Comparison of ENCODE assay signal across 1 cellular context in the genomic region with DNA sequence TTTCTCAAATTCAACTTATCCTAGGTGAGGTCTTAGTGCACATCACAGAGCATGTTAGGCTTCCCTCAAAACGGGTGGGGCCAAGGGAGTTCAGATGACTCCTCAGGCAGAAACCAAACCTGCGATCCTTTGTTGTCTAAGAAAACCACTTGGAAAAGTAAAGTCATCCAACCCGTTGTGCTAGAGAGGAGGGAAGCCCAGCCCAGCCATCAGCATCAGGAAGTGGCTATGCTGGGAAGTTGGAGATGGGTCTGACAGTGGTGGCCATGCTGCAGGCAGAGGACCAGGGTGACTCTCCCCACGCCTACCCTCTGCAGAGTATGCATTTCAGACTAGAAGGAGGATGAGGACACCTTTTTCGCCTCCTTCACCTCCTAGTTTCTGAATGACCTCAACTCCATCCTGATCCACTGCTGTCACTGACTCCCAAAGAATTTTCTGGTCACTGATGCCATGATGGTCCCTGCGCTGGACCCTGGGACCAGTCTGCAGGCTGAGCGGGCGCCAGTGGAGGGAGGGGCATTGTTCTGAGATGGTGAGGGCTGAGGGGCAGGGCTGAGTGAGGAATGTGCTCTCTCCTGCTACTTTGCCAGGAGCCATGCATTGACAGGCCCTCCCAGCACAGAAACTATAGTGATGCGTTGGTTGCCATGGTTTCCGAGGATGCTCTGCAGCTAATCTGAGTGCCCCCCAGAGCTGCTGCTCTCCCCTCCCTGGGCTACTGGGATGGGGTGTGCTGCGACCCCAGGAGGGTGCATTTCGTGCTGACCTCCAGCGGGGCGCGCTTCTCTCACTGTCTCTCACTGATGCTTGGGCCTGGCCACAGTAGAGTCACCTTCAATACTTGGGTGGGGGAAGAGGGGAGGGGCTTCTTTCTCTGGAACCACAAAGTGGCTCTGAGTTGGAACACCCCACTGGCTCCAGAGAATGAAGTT.
TF ChIP-seq lines count a peak whose summit lies in the region.

No MANE protein-coding gene starts in this region.

TF ChIP-seq in GM23338, 12 proteins besides CTCF, POLR2A, EP300 and RAD21 (continued from another document):
- TF ChIP-seq JUNB (IDR thresholded peaks at IDR 0.05; ENCODE audit: unreplicated experiment) (no peak), CREB1 (CRISPR knock-in tag; IDR thresholded peaks at IDR 0.05; ENCODE audit: low read depth) (no peak), STAT1 (IDR thresholded peaks at IDR 0.05; ENCODE audit: unreplicated experiment) (no peak), EZH2phosphoT487 (IDR thresholded peaks at IDR 0.05; ENCODE audit: unreplicated experiment) (no peak), NANOG (IDR thresholded peaks at IDR 0.05; ENCODE audit: borderline replicate concordance) (no peak), ZNF331 (CRISPR knock-in tag; IDR thresholded peaks at IDR 0.05; ENCODE audit: low read depth) (no peak)
- TF ChIP-seq, protein P1, sequence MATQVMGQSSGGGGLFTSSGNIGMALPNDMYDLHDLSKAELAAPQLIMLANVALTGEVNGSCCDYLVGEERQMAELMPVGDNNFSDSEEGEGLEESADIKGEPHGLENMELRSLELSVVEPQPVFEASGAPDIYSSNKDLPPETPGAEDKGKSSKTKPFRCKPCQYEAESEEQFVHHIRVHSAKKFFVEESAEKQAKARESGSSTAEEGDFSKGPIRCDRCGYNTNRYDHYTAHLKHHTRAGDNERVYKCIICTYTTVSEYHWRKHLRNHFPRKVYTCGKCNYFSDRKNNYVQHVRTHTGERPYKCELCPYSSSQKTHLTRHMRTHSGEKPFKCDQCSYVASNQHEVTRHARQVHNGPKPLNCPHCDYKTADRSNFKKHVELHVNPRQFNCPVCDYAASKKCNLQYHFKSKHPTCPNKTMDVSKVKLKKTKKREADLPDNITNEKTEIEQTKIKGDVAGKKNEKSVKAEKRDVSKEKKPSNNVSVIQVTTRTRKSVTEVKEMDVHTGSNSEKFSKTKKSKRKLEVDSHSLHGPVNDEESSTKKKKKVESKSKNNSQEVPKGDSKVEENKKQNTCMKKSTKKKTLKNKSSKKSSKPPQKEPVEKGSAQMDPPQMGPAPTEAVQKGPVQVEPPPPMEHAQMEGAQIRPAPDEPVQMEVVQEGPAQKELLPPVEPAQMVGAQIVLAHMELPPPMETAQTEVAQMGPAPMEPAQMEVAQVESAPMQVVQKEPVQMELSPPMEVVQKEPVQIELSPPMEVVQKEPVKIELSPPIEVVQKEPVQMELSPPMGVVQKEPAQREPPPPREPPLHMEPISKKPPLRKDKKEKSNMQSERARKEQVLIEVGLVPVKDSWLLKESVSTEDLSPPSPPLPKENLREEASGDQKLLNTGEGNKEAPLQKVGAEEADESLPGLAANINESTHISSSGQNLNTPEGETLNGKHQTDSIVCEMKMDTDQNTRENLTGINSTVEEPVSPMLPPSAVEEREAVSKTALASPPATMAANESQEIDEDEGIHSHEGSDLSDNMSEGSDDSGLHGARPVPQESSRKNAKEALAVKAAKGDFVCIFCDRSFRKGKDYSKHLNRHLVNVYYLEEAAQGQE (IDR thresholded peaks at IDR 0.05; ENCODE audit: unreplicated experiment): no peak
- TF ChIP-seq, protein P2, sequence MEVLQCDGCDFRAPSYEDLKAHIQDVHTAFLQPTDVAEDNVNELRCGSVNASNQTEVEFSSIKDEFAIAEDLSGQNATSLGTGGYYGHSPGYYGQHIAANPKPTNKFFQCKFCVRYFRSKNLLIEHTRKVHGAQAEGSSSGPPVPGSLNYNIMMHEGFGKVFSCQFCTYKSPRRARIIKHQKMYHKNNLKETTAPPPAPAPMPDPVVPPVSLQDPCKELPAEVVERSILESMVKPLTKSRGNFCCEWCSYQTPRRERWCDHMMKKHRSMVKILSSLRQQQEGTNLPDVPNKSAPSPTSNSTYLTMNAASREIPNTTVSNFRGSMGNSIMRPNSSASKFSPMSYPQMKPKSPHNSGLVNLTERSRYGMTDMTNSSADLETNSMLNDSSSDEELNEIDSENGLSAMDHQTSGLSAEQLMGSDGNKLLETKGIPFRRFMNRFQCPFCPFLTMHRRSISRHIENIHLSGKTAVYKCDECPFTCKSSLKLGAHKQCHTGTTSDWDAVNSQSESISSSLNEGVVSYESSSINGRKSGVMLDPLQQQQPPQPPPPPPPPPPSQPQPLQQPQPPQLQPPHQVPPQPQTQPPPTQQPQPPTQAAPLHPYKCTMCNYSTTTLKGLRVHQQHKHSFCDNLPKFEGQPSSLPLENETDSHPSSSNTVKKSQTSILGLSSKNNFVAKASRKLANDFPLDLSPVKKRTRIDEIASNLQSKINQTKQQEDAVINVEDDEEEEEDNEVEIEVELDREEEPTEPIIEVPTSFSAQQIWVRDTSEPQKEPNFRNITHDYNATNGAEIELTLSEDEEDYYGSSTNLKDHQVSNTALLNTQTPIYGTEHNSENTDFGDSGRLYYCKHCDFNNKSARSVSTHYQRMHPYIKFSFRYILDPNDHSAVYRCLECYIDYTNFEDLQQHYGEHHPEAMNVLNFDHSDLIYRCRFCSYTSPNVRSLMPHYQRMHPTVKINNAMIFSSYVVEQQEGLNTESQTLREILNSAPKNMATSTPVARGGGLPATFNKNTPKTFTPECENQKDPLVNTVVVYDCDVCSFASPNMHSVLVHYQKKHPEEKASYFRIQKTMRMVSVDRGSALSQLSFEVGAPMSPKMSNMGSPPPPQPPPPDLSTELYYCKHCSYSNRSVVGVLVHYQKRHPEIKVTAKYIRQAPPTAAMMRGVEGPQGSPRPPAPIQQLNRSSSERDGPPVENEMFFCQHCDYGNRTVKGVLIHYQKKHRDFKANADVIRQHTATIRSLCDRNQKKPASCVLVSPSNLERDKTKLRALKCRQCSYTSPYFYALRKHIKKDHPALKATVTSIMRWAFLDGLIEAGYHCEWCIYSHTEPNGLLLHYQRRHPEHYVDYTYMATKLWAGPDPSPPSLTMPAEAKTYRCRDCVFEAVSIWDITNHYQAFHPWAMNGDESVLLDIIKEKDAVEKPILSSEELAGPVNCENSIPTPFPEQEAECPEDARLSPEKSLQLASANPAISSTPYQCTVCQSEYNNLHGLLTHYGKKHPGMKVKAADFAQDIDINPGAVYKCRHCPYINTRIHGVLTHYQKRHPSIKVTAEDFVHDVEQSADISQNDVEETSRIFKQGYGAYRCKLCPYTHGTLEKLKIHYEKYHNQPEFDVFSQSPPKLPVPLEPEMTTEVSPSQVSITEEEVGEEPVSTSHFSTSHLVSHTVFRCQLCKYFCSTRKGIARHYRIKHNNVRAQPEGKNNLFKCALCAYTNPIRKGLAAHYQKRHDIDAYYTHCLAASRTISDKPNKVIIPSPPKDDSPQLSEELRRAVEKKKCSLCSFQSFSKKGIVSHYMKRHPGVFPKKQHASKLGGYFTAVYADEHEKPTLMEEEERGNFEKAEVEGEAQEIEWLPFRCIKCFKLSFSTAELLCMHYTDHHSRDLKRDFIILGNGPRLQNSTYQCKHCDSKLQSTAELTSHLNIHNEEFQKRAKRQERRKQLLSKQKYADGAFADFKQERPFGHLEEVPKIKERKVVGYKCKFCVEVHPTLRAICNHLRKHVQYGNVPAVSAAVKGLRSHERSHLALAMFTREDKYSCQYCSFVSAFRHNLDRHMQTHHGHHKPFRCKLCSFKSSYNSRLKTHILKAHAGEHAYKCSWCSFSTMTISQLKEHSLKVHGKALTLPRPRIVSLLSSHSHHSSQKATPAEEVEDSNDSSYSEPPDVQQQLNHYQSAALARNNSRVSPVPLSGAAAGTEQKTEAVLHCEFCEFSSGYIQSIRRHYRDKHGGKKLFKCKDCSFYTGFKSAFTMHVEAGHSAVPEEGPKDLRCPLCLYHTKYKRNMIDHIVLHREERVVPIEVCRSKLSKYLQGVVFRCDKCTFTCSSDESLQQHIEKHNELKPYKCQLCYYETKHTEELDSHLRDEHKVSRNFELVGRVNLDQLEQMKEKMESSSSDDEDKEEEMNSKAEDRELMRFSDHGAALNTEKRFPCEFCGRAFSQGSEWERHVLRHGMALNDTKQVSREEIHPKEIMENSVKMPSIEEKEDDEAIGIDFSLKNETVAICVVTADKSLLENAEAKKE (CRISPR knock-in tag; IDR thresholded peaks at IDR 0.05): no peak
- TF ChIP-seq, protein P3, sequence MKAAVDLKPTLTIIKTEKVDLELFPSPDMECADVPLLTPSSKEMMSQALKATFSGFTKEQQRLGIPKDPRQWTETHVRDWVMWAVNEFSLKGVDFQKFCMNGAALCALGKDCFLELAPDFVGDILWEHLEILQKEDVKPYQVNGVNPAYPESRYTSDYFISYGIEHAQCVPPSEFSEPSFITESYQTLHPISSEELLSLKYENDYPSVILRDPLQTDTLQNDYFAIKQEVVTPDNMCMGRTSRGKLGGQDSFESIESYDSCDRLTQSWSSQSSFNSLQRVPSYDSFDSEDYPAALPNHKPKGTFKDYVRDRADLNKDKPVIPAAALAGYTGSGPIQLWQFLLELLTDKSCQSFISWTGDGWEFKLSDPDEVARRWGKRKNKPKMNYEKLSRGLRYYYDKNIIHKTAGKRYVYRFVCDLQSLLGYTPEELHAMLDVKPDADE (IDR thresholded peaks at IDR 0.05): no peak
